8 cellular contexts compared by ENCODE assay signal in the genomic region with DNA sequence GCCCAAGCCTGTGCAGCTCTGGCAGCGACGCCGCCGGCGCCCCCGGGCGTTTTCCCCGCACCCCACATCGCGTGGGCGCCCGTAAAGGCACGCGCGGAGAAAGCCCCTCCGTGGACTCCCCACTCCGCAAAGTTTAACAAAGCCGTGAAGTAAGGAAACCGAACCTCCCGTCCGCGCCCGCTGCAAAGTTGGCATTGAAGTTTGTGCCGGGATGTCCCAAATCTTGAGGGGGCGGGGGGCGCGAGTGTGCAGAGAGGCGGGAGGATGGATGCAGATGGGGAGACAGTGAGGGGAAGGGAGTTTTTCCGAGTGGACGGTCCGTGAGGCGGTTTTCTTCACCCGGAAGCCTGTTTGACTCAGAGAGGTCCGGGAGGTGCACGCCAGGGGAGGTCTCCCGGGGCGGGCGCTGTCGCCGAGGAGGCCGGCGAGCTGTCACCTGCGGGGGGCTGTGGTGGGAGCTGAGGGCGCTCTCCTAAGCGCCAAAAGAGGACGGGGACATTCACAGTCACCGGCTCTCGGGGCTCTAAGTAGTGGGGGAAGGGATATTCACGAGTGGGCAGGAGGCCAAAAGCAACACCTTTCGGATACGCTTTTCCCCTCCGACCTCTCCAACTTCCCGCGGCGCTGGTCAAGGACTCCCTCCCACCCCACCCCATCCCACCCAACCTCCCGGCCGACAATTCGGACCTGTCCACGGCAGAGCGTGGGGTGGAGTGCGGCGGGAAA. TPM values are rescaled to one million over a fixed set of nuclear protein-coding genes. Genes with fewer than 3 reads are reported as not detected.
DNase-seq lines count a peak whose midpoint lies in the region; FAIRE-seq and TF ChIP-seq lines count a peak whose summit lies in the region.

No MANE protein-coding gene starts in this region.

- H3K36me3 ChIP-seq in NT2/D1 (ENCODE audit: insufficient read depth, insufficient read length, low read length) (peaks cover 40% of the 10 kb centered on the region), fibroblast of lung (ENCODE audit: control insufficient read depth, insufficient read depth, low read length) (peaks cover 3% of the 10 kb centered on the region), neuronal stem cell (replicated peaks in 1 of 2; ENCODE audit: control insufficient read depth in 2 of 2, insufficient read depth in 2 of 2, low read length in 2 of 2) (peaks cover 0 to 21% of the 10 kb centered on the region in 2 donors), OCI-LY7 (ENCODE audit: insufficient read depth, low read length) (no peaks in the 10 kb centered on the region)

- no peak overlapping the region for H4K8ac ChIP-seq in neuronal stem cell (ENCODE audit: low read depth, low read length)

- H3K23ac ChIP-seq in neuronal stem cell (ENCODE audit: low read depth, low read length, poor library complexity), result no peak overlapping the region

- H4K91ac ChIP-seq in neuronal stem cell (ENCODE audit: low read depth, low read length, poor library complexity), result no peak overlapping the region

- H3K9me3 ChIP-seq in NT2/D1 (ENCODE audit: insufficient read depth, low read length) (no peaks in the 10 kb centered on the region), fibroblast of lung (ENCODE audit: control insufficient read depth, insufficient read depth, low read depth, low read length) (no peaks in the 10 kb centered on the region), neuronal stem cell (replicated peaks in 1 of 2; ENCODE audit: control insufficient read depth in 2 of 2, insufficient read depth in 1 of 2, low read depth in 1 of 2, low read length in 2 of 2) (no peaks in the 10 kb centered on the region), OCI-LY7 (ENCODE audit: low read length) (no peaks in the 10 kb centered on the region)

- H3K4me2 ChIP-seq in fibroblast of lung (ENCODE audit: extremely low read depth, insufficient read depth, low read length) (peak overlapping the region; percentile 95), neuronal stem cell (ENCODE audit: insufficient read depth, low read length, poor library complexity, severe bottlenecking) (peak overlapping the region; percentile 63), OCI-LY7 (ENCODE audit: low read length) (no peak overlapping the region)

- peak overlapping the region; percentile 19 for H3K18ac ChIP-seq in neuronal stem cell (ENCODE audit: low read length)

- no peak overlapping the region for H2BK15ac ChIP-seq in neuronal stem cell (ENCODE audit: low read length)

- no peak overlapping the region for H2BK5ac ChIP-seq in neuronal stem cell (ENCODE audit: low read length)

- peak overlapping the region; percentile 86 for H3K4me3 ChIP-seq in NT2/D1 (ENCODE audit: insufficient read length, low read depth)
- peak overlapping the region; percentile 69 to 100 (median 90) for H3K4me3 ChIP-seq in fibroblast of lung (replicated peaks in 1 of 4; ENCODE audit: control extremely low read depth in 1 of 4, insufficient read depth in 1 of 4, low read depth in 3 of 4, low read length in 4 of 4)
- H3K4me3 ChIP-seq in neuronal stem cell (ENCODE audit: low read length in 2 of 2), result peak overlapping the region; percentile 74 to 76
- H3K4me3 ChIP-seq in OCI-LY7 (ENCODE audit: low read depth, low read length, poor library complexity, severe bottlenecking), result no peak overlapping the region

- no peaks in the 10 kb centered on the region for H3K79me1 ChIP-seq in neuronal stem cell (ENCODE audit: low read depth, low read length)

- no peak for FAIRE-seq in GM12892 (lab: Jason Lieb, UNC)

- no peak overlapping the region for H3K14ac ChIP-seq in neuronal stem cell (ENCODE audit: low read length)

- no peak overlapping the region for H2AK5ac ChIP-seq in neuronal stem cell (ENCODE audit: low read depth, low read length)

- no TSS peak for BruUV-seq in OCI-LY7 (replicated peaks; lab: Mats Ljungman, UMichigan)

- H3K4ac ChIP-seq in neuronal stem cell (ENCODE audit: low read length), result no peak overlapping the region

- H3K9me2 ChIP-seq in OCI-LY7 (ENCODE audit: insufficient read depth, low read length), result no peaks in the 10 kb centered on the region

- intact Hi-C loops in OCI-LY7 (cut with micrococcal nuclease; ENCODE audit: unreplicated experiment), result no loop called here

- no peak for TF ChIP-seq POLR2A in GM12892 (IDR thresholded peaks at IDR 0.05; ENCODE audit: low read depth, low read length)

- peak overlapping the region; percentile 91 for H3K9ac ChIP-seq in NT2/D1 (ENCODE audit: insufficient read length, low read depth)
- peak overlapping the region; percentile 65 for H3K9ac ChIP-seq in fibroblast of lung (ENCODE audit: insufficient read depth, low read length)
- no peak overlapping the region for H3K9ac ChIP-seq in neuronal stem cell (ENCODE audit: low read depth, low read length, poor library complexity)

- H2AFZ ChIP-seq in fibroblast of lung (ENCODE audit: low read length) (no peak overlapping the region), neuronal stem cell (ENCODE audit: low read length) (peak overlapping the region; percentile 95), OCI-LY7 (ENCODE audit: low read length) (no peak overlapping the region)

- CTCF ChIA-PET in OCI-LY7 (lab: Charles Lee; ENCODE audit: unreplicated experiment), result interaction anchor here (0.5 kb wide), 1 partner anchor 8 kb away, joined by 4 read pairs; no protein-coding TSS in a partner anchor

- POLR2A ChIA-PET in OCI-LY7 (lab: Charles Lee), result interaction anchor here (1.0 kb wide), 1 partner anchor 24 kb away, joined by 4 read pairs; no protein-coding TSS in a partner anchor

- no peak overlapping the region for H2BK12ac ChIP-seq in neuronal stem cell (ENCODE audit: low read length)

- no CpG with 5 or more reads among the region's 62 CpGs for WGBS in neuronal stem cell (ENCODE audit: extremely low coverage in 2 of 2, insufficient read length in 2 of 2, insufficient replicate concordance in 1 of 2), 2 donors

- no peaks in the 10 kb centered on the region for H4K20me1 ChIP-seq in fibroblast of lung (ENCODE audit: control insufficient read depth, extremely low read depth, insufficient read depth, low read length)
- no peaks in the 10 kb centered on the region for H4K20me1 ChIP-seq in OCI-LY7 (ENCODE audit: insufficient read depth, low read length)

- peaks cover 39% of the 10 kb centered on the region for H3K27me3 ChIP-seq in NT2/D1 (ENCODE audit: insufficient read depth, insufficient read length)
- H3K27me3 ChIP-seq in fibroblast of lung (ENCODE audit: control insufficient read depth, insufficient read depth, low read length), result no peaks in the 10 kb centered on the region
- H3K27me3 ChIP-seq in neuronal stem cell (ENCODE audit: control insufficient read depth in 3 of 3, insufficient read depth in 3 of 3, low read depth in 1 of 3, low read length in 3 of 3), result peaks cover 0 to 40% (median 9%) of the 10 kb centered on the region in 3 experiments

- no peak overlapping the region for H2BK120ac ChIP-seq in neuronal stem cell (ENCODE audit: low read depth, low read length)

- H3K4me1 ChIP-seq in NT2/D1 (ENCODE audit: insufficient read depth, insufficient read length) (peaks cover 4% of the 10 kb centered on the region), fibroblast of lung (ENCODE audit: control insufficient read depth, extremely low read depth, insufficient read depth, low read length) (peaks cover 6% of the 10 kb centered on the region), neuronal stem cell (ENCODE audit: control insufficient read depth in 2 of 2, insufficient read depth in 1 of 2, low read depth in 1 of 2, low read length in 2 of 2) (peaks cover 8 to 24% of the 10 kb centered on the region in 2 donors), OCI-LY7 (ENCODE audit: insufficient read depth, low read length, poor library complexity, severe bottlenecking) (no peaks in the 10 kb centered on the region)

- TF ChIP-seq CTCF in fibroblast of lung (conservative IDR thresholded peaks at IDR 0.05 in 1 of 2, IDR thresholded peaks at IDR 0.05 in 1 of 2; ENCODE audit: low read depth in 1 of 2, low read length in 2 of 2), result no peak
- TF ChIP-seq CTCF in OCI-LY7 (conservative IDR thresholded peaks at IDR 0.05; ENCODE audit: low read length), result no peak

- DNase-seq in COLO668 (lab: John Stamatoyannopoulos, UW; ENCODE audit: unreplicated experiment) (peak; percentile 77), NT2/D1 (ENCODE audit: low read depth, low spot score) (no peak), fibroblast of lung (ENCODE audit: low read depth in 2 of 2) (no peak), neuronal stem cell (ENCODE audit: low spot score) (no peak), GM12892 (ENCODE audit: insufficient read length) (no peak), OCI-LY7 (ENCODE audit: low spot score) (no peak), NCI-H345 treated with DMSO at 0.1 percent for 48 hours (lab: John Stamatoyannopoulos, UW; ENCODE audit: unreplicated experiment) (no peak)
- DNase-seq in activated CD4-positive, alpha-beta T cell treated with anti-CD3 and anti-CD28 coated beads for 48 hours, result no peak

- H3K27ac ChIP-seq in fibroblast of lung (ENCODE audit: insufficient read depth, low read length) (peak overlapping the region; percentile 86), neuronal stem cell (replicated peaks; ENCODE audit: low read length) (no peak overlapping the region), OCI-LY7 (ENCODE audit: low read depth, low read length, poor library complexity, severe bottlenecking) (no peak overlapping the region)

- H3K79me2 ChIP-seq in fibroblast of lung (ENCODE audit: control insufficient read depth, insufficient read depth, low read length), result peaks cover 59% of the 10 kb centered on the region
- H3K79me2 ChIP-seq in OCI-LY7 (ENCODE audit: insufficient read depth, low read depth, low read length), result no peaks in the 10 kb centered on the region

RNA-seq across cellular contexts. Expression of gene WLS, which starts 1.3 kb away (rescaled TPM):
- total RNA-seq in fibroblast of lung (85.5 and 156 TPM in 2 replicates), OCI-LY7 (2022) (0.31 TPM in 1 of 2 replicates, not detected in the other)
- polyA plus RNA-seq in fibroblast of lung, result 269 and 290 TPM in 2 replicates
- 185 and 242 TPM in 2 replicates for polyA plus RNA-seq in fibroblast of lung (2012)
- polyA minus RNA-seq in fibroblast of lung (ENCODE audit: low replicate concordance), result 256 and 350 TPM in 2 replicates
- polyA plus RNA-seq in neuronal stem cell (2013, experiment 1 of 2), result 5.3 TPM
- polyA plus RNA-seq in neuronal stem cell (2013, experiment 2 of 2), result 4.3 TPM
- not detected for polyA plus RNA-seq in GM12892 (2012; ENCODE audit: missing spikeins)
- total RNA-seq in OCI-LY7 (2014; rRNA removed; shearing (Covaris generic)), result not detected in 2 replicates

Comparison
In these comparisons a context has a peak if more than half of its experiments do, and no peak if none do; other contexts are left out.
1. RNA of gene WLS, which starts 1.3 kb away (total RNA-seq): 85.5 to 156 TPM in fibroblast of lung; 0.31 TPM in OCI-LY7; every median in the first group is over 10 times any median in the second.